8 cellular contexts compared by ENCODE assay signal in the genomic region with DNA sequence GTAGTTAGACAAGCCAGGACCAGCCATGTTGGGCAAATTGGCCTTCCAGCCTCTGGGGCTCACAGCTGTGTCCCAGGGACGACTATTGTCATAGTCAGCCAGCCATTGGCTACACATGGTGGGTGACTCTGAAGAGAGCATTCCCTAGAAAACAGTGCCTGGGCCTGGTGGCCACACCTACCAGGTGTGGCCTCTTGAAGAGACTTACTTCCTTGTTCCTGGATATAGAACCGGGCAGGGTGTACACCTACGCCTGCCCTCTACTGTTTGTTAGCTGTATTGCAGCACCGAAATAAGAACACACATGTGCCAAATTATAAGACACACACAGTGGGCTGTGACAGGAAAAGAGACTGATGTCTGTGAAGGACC.
DNase-seq lines count a peak whose midpoint lies in the region; ATAC-seq and TF ChIP-seq lines count a peak whose summit lies in the region.

No MANE protein-coding gene starts in this region.

- DNase-seq in NCI-H82 (lab: John Stamatoyannopoulos, UW) (peak; percentile 56), NCI-H82 treated with DMSO at 0.1 percent for 48 hours (lab: John Stamatoyannopoulos, UW; ENCODE audit: unreplicated experiment) (no peak), KBM-7 (peak; percentile 85), RWPE2 (ENCODE audit: low spot score) (no peak), mucosa of gallbladder (ENCODE audit: low spot score) (peak; percentile 82)

- in situ Hi-C loops in KBM-7 (cut with MboI; ENCODE audit: low pct_unique_long_range_greater_than_20kb, low sequenced_read_pairs): no loop called here

- H3K4me1 ChIP-seq in RWPE2 (ENCODE audit: insufficient read depth, poor library complexity, severe bottlenecking) (no peaks in the 10 kb centered on the region), duodenal mucosa (ENCODE audit: control insufficient read depth in 1 of 2, insufficient read depth in 2 of 2, low read length in 2 of 2) (peaks cover 55 to 65% of the 10 kb centered on the region in 2 donors)

- H3K27ac ChIP-seq in RWPE2 (ENCODE audit: poor library complexity, severe bottlenecking): no peak overlapping the region
- peak overlapping the region; percentile 68 for H3K27ac ChIP-seq in duodenal mucosa (ENCODE audit: low read depth, low read length)

- TF ChIP-seq CTCF in RWPE2 (IDR thresholded peaks at IDR 0.05; ENCODE audit: poor library complexity, severe bottlenecking): peak; percentile 72

- H3K9me3 ChIP-seq in RWPE2 (ENCODE audit: severe bottlenecking): no peaks in the 10 kb centered on the region
- no peaks in the 10 kb centered on the region for H3K9me3 ChIP-seq in duodenal mucosa (ENCODE audit: control insufficient read depth in 1 of 2, low read length in 2 of 2)

- H3K36me3 ChIP-seq in RWPE2 (ENCODE audit: low read depth): no peaks in the 10 kb centered on the region
- H3K36me3 ChIP-seq in duodenal mucosa (ENCODE audit: control insufficient read depth in 1 of 2, insufficient read depth in 2 of 2, low read length in 2 of 2): no peaks in the 10 kb centered on the region

- ATAC-seq in RWPE2 (ENCODE audit: low read depth) (peak; percentile 86), GM21786 (IDR thresholded peaks at IDR 0.05; ENCODE audit: unreplicated experiment) (no peak), HG02588 (IDR thresholded peaks at IDR 0.05; ENCODE audit: unreplicated experiment) (no peak)

- H3K27me3 ChIP-seq in RWPE2 (ENCODE audit: insufficient read depth, poor library complexity, severe bottlenecking): peaks cover 17% of the 10 kb centered on the region
- no peaks in the 10 kb centered on the region for H3K27me3 ChIP-seq in duodenal mucosa (ENCODE audit: control insufficient read depth in 1 of 2, insufficient read depth in 2 of 2, low read length in 2 of 2)

- H3K4me3 ChIP-seq in RWPE2 (ENCODE audit: severe bottlenecking) (no peak overlapping the region), duodenal mucosa (ENCODE audit: low read depth in 1 of 2, low read length in 2 of 2) (peak overlapping the region in 1 of 2 donors; percentile 44)

- peak overlapping the region; percentile 28 to 52 for H3K9ac ChIP-seq in duodenal mucosa (ENCODE audit: low read depth in 1 of 2, low read length in 2 of 2)

Comparison
In these comparisons a context has a peak if more than half of its experiments do, and no peak if none do; other contexts are left out.
1. DNase-seq: peak in NCI-H82 (single experiment), KBM-7 (single experiment) and mucosa of gallbladder (single experiment); none in NCI-H82 treated with DMSO at 0.1 percent for 48 hours (single experiment) and RWPE2 (single experiment).